1 cellular context compared by ENCODE assay signal in the genomic region with DNA sequence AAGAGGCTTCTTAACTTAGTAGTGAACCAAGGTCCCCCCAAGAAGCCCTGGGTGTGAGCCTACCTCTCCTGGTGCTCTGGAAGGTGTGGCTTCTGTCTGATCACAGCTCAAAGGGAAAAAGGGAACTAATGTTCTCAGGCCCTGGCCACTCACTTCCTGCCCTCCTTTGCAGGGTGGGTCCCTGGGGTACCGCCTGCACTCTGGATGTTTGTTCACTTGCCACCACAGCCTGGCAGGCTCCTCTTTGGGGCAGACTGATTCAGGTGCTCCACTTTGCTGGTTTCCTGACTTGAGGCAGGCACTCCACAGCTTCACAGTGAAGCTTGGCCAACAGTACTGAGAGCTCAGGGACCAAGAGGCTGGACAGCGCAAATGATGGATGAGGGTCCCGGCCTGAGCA.
TF ChIP-seq lines count a peak whose summit lies in the region.

No MANE protein-coding gene starts in this region.

TF ChIP-seq in GM12878, 131 proteins besides CTCF, POLR2A, EP300 and RAD21:
- TF ChIP-seq RUNX3 (IDR thresholded peaks at IDR 0.05; ENCODE audit: low read length) (no peak), SMC3 (IDR thresholded peaks at IDR 0.05; ENCODE audit: borderline replicate concordance, low read length) (no peak), LARP7 (IDR thresholded peaks at IDR 0.05) (no peak), CEBPB (IDR thresholded peaks at IDR 0.05; ENCODE audit: borderline replicate concordance in 1 of 2, low read depth in 2 of 2, low read length in 2 of 2) (no peak), PAX8 (IDR thresholded peaks at IDR 0.05) (no peak)
- TF ChIP-seq, protein P1, sequence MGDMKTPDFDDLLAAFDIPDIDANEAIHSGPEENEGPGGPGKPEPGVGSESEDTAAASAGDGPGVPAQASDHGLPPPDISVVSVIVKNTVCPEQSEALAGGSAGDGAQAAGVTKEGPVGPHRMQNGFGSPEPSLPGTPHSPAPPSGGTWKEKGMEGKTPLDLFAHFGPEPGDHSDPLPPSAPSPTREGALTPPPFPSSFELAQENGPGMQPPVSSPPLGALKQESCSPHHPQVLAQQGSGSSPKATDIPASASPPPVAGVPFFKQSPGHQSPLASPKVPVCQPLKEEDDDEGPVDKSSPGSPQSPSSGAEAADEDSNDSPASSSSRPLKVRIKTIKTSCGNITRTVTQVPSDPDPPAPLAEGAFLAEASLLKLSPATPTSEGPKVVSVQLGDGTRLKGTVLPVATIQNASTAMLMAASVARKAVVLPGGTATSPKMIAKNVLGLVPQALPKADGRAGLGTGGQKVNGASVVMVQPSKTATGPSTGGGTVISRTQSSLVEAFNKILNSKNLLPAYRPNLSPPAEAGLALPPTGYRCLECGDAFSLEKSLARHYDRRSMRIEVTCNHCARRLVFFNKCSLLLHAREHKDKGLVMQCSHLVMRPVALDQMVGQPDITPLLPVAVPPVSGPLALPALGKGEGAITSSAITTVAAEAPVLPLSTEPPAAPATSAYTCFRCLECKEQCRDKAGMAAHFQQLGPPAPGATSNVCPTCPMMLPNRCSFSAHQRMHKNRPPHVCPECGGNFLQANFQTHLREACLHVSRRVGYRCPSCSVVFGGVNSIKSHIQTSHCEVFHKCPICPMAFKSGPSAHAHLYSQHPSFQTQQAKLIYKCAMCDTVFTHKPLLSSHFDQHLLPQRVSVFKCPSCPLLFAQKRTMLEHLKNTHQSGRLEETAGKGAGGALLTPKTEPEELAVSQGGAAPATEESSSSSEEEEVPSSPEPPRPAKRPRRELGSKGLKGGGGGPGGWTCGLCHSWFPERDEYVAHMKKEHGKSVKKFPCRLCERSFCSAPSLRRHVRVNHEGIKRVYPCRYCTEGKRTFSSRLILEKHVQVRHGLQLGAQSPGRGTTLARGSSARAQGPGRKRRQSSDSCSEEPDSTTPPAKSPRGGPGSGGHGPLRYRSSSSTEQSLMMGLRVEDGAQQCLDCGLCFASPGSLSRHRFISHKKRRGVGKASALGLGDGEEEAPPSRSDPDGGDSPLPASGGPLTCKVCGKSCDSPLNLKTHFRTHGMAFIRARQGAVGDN (IDR thresholded peaks at IDR 0.05) = no peak
